In the genomic region with DNA sequence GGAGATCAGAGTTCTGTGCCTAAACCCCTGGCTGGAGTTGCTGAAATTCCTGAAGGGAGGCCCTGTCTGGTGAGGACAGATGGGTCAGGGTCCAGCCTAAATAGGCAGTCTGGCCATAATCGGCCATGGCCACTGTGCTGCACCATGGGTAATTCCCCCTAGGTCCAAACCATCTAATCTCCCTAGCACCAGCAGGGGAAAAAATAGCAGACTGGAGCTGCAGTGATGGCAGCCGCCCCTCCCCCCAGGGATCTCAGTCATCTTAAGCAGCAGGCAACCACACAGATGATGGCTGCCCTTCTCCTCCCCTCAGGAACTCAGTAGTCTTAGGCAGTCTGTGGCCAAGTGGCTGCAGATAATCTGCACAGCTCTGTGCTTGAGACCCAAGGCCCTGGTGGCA, we compare ENCODE assay signal across 17 cellular contexts.
DNase-seq lines count a peak whose midpoint lies in the region; ATAC-seq and TF ChIP-seq lines count a peak whose summit lies in the region.
"Had no signal": no experiment of that assay in that cellular context is flagged by ENCODE, and none has a peak within 500 bp of the region (broad histone marks: within the 10 kb centered on the region; RNA-seq: fewer than 3 reads in every experiment).

No MANE protein-coding gene starts in this region.

- H3K4me3 ChIP-seq in Loucy (ENCODE audit: low read length, poor library complexity, severe bottlenecking) = no peak overlapping the region
- H3K4me3 ChIP-seq in retinal pigment epithelial cell (ENCODE audit: low read length) = no peak overlapping the region
- H3K4me3 ChIP-seq: pancreas, SJCRH30, testis had no signal

- H3K9ac ChIP-seq in Loucy (ENCODE audit: low read depth, low read length, poor library complexity, severe bottlenecking) = no peak overlapping the region

- H4K20me1 ChIP-seq in Loucy (ENCODE audit: insufficient read depth, low read length, poor library complexity, severe bottlenecking) = no peaks in the 10 kb centered on the region

- H3K36me3 ChIP-seq in Loucy (ENCODE audit: insufficient read depth, low read length) = no peaks in the 10 kb centered on the region
- H3K36me3 ChIP-seq: pancreas, SJCRH30 had no signal

- no peaks in the 10 kb centered on the region for H3F3A ChIP-seq in Loucy (ENCODE audit: low read depth)

- H3K27me3 ChIP-seq in Loucy (ENCODE audit: insufficient read depth, low read length, poor library complexity, severe bottlenecking) = no peaks in the 10 kb centered on the region
- H3K27me3 ChIP-seq: pancreas, SJCRH30, testis had no signal

- DNase-seq in stimulated activated CD4-positive, alpha-beta T cell treated with anti-CD3 and anti-CD28 coated beads, Interleukin-15, amount 100 ng/mL, for 24 hours = peak; percentile 4
- DNase-seq in stimulated activated CD4-positive, alpha-beta T cell treated with anti-CD3 and anti-CD28 coated beads, Interleukin-4, amount 100 ng/mL, for 4 hours = no peak
- peak; percentile 56 for DNase-seq in ecto neural progenitor cell (ENCODE audit: low spot score)
- DNase-seq in retinal pigment epithelial cell (ENCODE audit: low read depth) = no peak
- no peak for DNase-seq in DMS79 (lab: John Stamatoyannopoulos, UW)
- DNase-seq in left lobe of liver (ENCODE audit: low spot score) = no peak
- DNase-seq: activated CD8-positive, alpha-beta memory T cell treated with anti-CD3 and anti-CD28 coated beads, Interleukin-2, amount 50 U/mL, for 4 hours; activated naive CD4-positive, alpha-beta T cell treated with anti-CD3 and anti-CD28 coated beads for 36 hours; foreskin fibroblast; GF-D8; NCI-H226; testis had no signal

- no peak for ATAC-seq in HG02885 (IDR thresholded peaks at IDR 0.05; ENCODE audit: poor library complexity, unreplicated experiment)
- no peak for ATAC-seq in left lobe of liver
- ATAC-seq: activated CD4-positive, CD25-positive, alpha-beta regulatory T cell treated with anti-CD3 and anti-CD28 coated beads, Interleukin-2, amount 50 U/mL, for 24 hours; pancreas had no signal

- H3K4me2 ChIP-seq in Loucy (ENCODE audit: low read depth, low read length, poor library complexity, severe bottlenecking) = no peak overlapping the region

- no peaks in the 10 kb centered on the region for H3K79me2 ChIP-seq in Loucy (ENCODE audit: insufficient read depth, low read length)

- peak; percentile 36; the same call in 1 of the 2 replicates for TF ChIP-seq CTCF in Loucy (conservative IDR thresholded peaks at IDR 0.05; ENCODE audit: low read length)
- peak; percentile 11 for TF ChIP-seq CTCF in retinal pigment epithelial cell (conservative IDR thresholded peaks at IDR 0.05; ENCODE audit: low read depth, low read length)

- H3K4me1 ChIP-seq in Loucy (ENCODE audit: insufficient read depth, low read length, poor library complexity, severe bottlenecking) = no peaks in the 10 kb centered on the region
- H3K4me1 ChIP-seq: pancreas, testis had no signal

- H3K9me3 ChIP-seq in Loucy (ENCODE audit: insufficient read depth, low read depth, low read length) = no peaks in the 10 kb centered on the region
- H3K9me3 ChIP-seq: pancreas, SJCRH30, testis had no signal

- H3K9me2 ChIP-seq in Loucy (replicated peaks; ENCODE audit: low read depth, low read length) = no peaks in the 10 kb centered on the region

- H2AFZ ChIP-seq in Loucy (ENCODE audit: low read length) = peak overlapping the region; percentile 5; the same call in 1 of the 2 replicates

Comparison
In these comparisons a context has a peak if more than half of its experiments do, and no peak if none do; other contexts are left out.
1. DNase-seq: peak in stimulated activated CD4-positive, alpha-beta T cell treated with anti-CD3 and anti-CD28 coated beads, Interleukin-15, amount 100 ng/mL, for 24 hours (single experiment) and ecto neural progenitor cell (single experiment); none in stimulated activated CD4-positive, alpha-beta T cell treated with anti-CD3 and anti-CD28 coated beads, Interleukin-4, amount 100 ng/mL, for 4 hours (0 of 2), retinal pigment epithelial cell (single experiment), DMS79 (single experiment) and left lobe of liver (single experiment).